8 cellular contexts compared by ENCODE assay signal in genomic region chr1:40978886-40979240, GRCh38. TPM values are rescaled to one million over a fixed set of nuclear protein-coding genes. Genes with fewer than 3 reads are reported as not detected.
A peak's percentile ranks its signal among the peaks of the same experiment; 100 is the strongest.
DNase-seq lines count a peak whose midpoint lies in the region; ATAC-seq and TF ChIP-seq lines count a peak whose summit lies in the region.

No MANE protein-coding gene starts in this region.

- WGBS in lower leg skin, 2 donors: 45 to 49% methylated on average over 13 to 14 of the region's 17 CpGs

- CTCF ChIA-PET in activated CD8-positive, alpha-beta memory T cell treated with anti-CD3 and anti-CD28 coated beads, Interleukin-2, amount 10 ng/mL, durations not matched to agents 7 days and 5 days (lab: Charles Lee): interaction anchor here (0.9 to 2.9 kb wide), 4 partner anchors 25 to 116 kb away, joined by 3 to 14 read pairs (median 8); partner anchors contain the start of gene CITED4

- no peaks in the 10 kb centered on the region for H3K9me3 Mint-ChIP-seq in activated CD8-positive, alpha-beta memory T cell treated with anti-CD3 and anti-CD28 coated beads, Interleukin-2, amount 10 ng/mL, durations not matched to agents 7 days and 5 days (ENCODE audit: low read depth)

- TF ChIP-seq CTCF in astrocyte of the spinal cord (IDR thresholded peaks at IDR 0.05; ENCODE audit: low read depth, low read length) (no peak), lower leg skin (IDR thresholded peaks at IDR 0.05) (no peak), tibial artery (IDR thresholded peaks at IDR 0.05) (no peak)

- H3K9me3 ChIP-seq in tibial artery: no peaks in the 10 kb centered on the region

- intact Hi-C loops in lower leg skin (cut with DNase I; ENCODE audit: low total_unique reads) (no loop called here), tibial artery (cut with DNase I; ENCODE audit: low total_unique reads) (no loop called here)

- peak overlapping the region; percentile 64 for H3K4me3 ChIP-seq in astrocyte of the spinal cord (ENCODE audit: low read depth, low read length)
- peak overlapping the region; percentile 51 for H3K4me3 ChIP-seq in lower leg skin (ENCODE audit: low read depth, poor library complexity, severe bottlenecking)
- peak overlapping the region; percentile 78 to 89 for H3K4me3 ChIP-seq in tibial artery

- peak overlapping the region; percentile 91 to 97 for H3K27ac ChIP-seq in tibial artery

- H3K36me3 Mint-ChIP-seq in activated CD8-positive, alpha-beta memory T cell treated with anti-CD3 and anti-CD28 coated beads, Interleukin-2, amount 10 ng/mL, durations not matched to agents 7 days and 5 days: peaks cover 18% of the 10 kb centered on the region

- H3K4me1 ChIP-seq in tibial artery: peaks cover 0 to 67% (median 34%) of the 10 kb centered on the region in 4 donors

- no peak for DNase-seq in activated CD8-positive, alpha-beta memory T cell treated with anti-CD3 and anti-CD28 coated beads, Interleukin-2, amount 10 ng/mL, durations not matched to agents 7 days and 5 days
- no peak for DNase-seq in activated CD8-positive, alpha-beta memory T cell treated with anti-CD3 and anti-CD28 coated beads, Interleukin-2, amount 50 U/mL, for 4 hours
- DNase-seq in astrocyte of the spinal cord (ENCODE audit: low read depth, low spot score) (no peak), lower leg skin (ENCODE audit: low spot score in 2 of 2) (no peak), tibial artery (no peak), NCI-H2081 treated with DMSO at 0.1 percent for 48 hours (lab: John Stamatoyannopoulos, UW) (no peak)
- DNase-seq in stimulated activated CD4-positive, alpha-beta T cell treated with anti-CD3 and anti-CD28 coated beads, Interleukin-4, amount 100 ng/mL, for 1 hour: no peak

- no peak for TF ChIP-seq POLR2A in lower leg skin (IDR thresholded peaks at IDR 0.05)

- H3K4me3 Mint-ChIP-seq in activated CD8-positive, alpha-beta memory T cell treated with anti-CD3 and anti-CD28 coated beads, Interleukin-2, amount 10 ng/mL, durations not matched to agents 7 days and 5 days: peak overlapping the region; percentile 81

- H3K27ac Mint-ChIP-seq in activated CD8-positive, alpha-beta memory T cell treated with anti-CD3 and anti-CD28 coated beads, Interleukin-2, amount 10 ng/mL, durations not matched to agents 7 days and 5 days: peak overlapping the region; percentile 91

- H3K36me3 ChIP-seq in tibial artery: no peaks in the 10 kb centered on the region

- no peaks in the 10 kb centered on the region for H3K27me3 Mint-ChIP-seq in activated CD8-positive, alpha-beta memory T cell treated with anti-CD3 and anti-CD28 coated beads, Interleukin-2, amount 10 ng/mL, durations not matched to agents 7 days and 5 days

- H3K4me1 Mint-ChIP-seq in activated CD8-positive, alpha-beta memory T cell treated with anti-CD3 and anti-CD28 coated beads, Interleukin-2, amount 10 ng/mL, durations not matched to agents 7 days and 5 days: peaks cover 41% of the 10 kb centered on the region

- in situ Hi-C loops in astrocyte of the spinal cord (cut with HindIII; ENCODE audit: low sequenced_read_pairs): no loop called here

- H3K27me3 ChIP-seq in tibial artery: no peaks in the 10 kb centered on the region

- ATAC-seq in activated CD8-positive, alpha-beta memory T cell treated with anti-CD3 and anti-CD28 coated beads, Interleukin-2, amount 10 ng/mL, durations not matched to agents 7 days and 5 days: no peak
- ATAC-seq in GM21390 (IDR thresholded peaks at IDR 0.05; ENCODE audit: unreplicated experiment): no peak

RNA-seq across cellular contexts. Expression of gene CTPS1, which starts 0.6 kb away (rescaled TPM):
- 10 to 100 TPM; 77.1 to 94.1 TPM for total RNA-seq in activated CD8-positive, alpha-beta memory T cell treated with anti-CD3 and anti-CD28 coated beads, Interleukin-2, amount 10 ng/mL, durations not matched to agents 7 days and 5 days
- 10 to 100 TPM in 1 of 4 donors, 1 to 10 TPM in 3; 7.7 to 23.3 (median 8.9) TPM for total RNA-seq in lower leg skin

RNA-seq across cellular contexts. Expression of gene SLFNL1, which starts 42.7 kb away (rescaled TPM):
- total RNA-seq in activated CD8-positive, alpha-beta memory T cell treated with anti-CD3 and anti-CD28 coated beads, Interleukin-2, amount 10 ng/mL, durations not matched to agents 7 days and 5 days: under 1 TPM; 0.12 to 0.35 TPM
- total RNA-seq in lower leg skin: under 1 TPM in 1 of 4 donors, not detected in 3; 0.26 TPM
